In genomic region chr13:97141564-97142005, GRCh38 we compare ENCODE assay signal across 8 cellular contexts.
DNase-seq lines count a peak whose midpoint lies in the region; ATAC-seq and TF ChIP-seq lines count a peak whose summit lies in the region.

No MANE protein-coding gene starts in this region.

- in situ Hi-C loops in T47D (cut with HindIII; ENCODE audit: low pct_unique_long_range_greater_than_20kb, low sequenced_read_pairs): no loop called here

- H3K9me3 ChIP-seq in testis: no peaks in the 10 kb centered on the region

- H3K4me1 ChIP-seq in testis: peaks cover 11% of the 10 kb centered on the region

- no peak for TF ChIP-seq CTCF in AG09319 (IDR thresholded peaks at IDR 0.05; ENCODE audit: low read depth, low read length)
- no peak for TF ChIP-seq CTCF in kidney epithelial cell (IDR thresholded peaks at IDR 0.05; ENCODE audit: insufficient read depth, low read length, poor library complexity, severe bottlenecking)
- no peak for TF ChIP-seq CTCF in testis (IDR thresholded peaks at IDR 0.05)

- DNase-seq in AG09319 (ENCODE audit: extremely low read depth, low read depth) (peak; percentile 23), NCI-H2171 treated with DMSO at 0.1 percent for 48 hours (lab: John Stamatoyannopoulos, UW) (peak; percentile 76), T47D (ENCODE audit: low read depth in 1 of 2, low spot score in 1 of 2) (peak; percentile 46 to 92), kidney epithelial cell (ENCODE audit: low read depth) (peak; percentile 82), testis (peak; percentile 63), left lobe of liver (ENCODE audit: low spot score) (no peak)

- H3K27me3 ChIP-seq in kidney epithelial cell (ENCODE audit: control insufficient read depth, insufficient read depth, low read length): no peaks in the 10 kb centered on the region
- no peaks in the 10 kb centered on the region for H3K27me3 ChIP-seq in testis

- intact Hi-C loops in testis (cut with DNase I; ENCODE audit: low total_unique reads): no loop called here

- WGBS in testis, 2 donors: 40 to 43% methylated on average over 5 of the region's 5 CpGs

- no peak for TF ChIP-seq POLR2A in testis (IDR thresholded peaks at IDR 0.05)

- no peak overlapping the region for H3K4me3 ChIP-seq in kidney epithelial cell (ENCODE audit: low read depth, low read length)
- peak overlapping the region in 1 of 2 donors; percentile 27 for H3K4me3 ChIP-seq in testis

- ATAC-seq in GM18868 (IDR thresholded peaks at IDR 0.05; ENCODE audit: unreplicated experiment) (peak; percentile 99), HG03025 (IDR thresholded peaks at IDR 0.05; ENCODE audit: low FRiP score, unreplicated experiment) (peak; percentile 72), left lobe of liver (no peak)

- H3K27ac ChIP-seq in testis: peak overlapping the region; percentile 63 to 64

- H3K36me3 ChIP-seq in kidney epithelial cell (ENCODE audit: control insufficient read depth, insufficient read depth, low read length) (no peaks in the 10 kb centered on the region), testis (ENCODE audit: low read depth, missing control alignments) (no peaks in the 10 kb centered on the region)
